Comparison of ENCODE assay signal across 20 cellular contexts in genomic region chr17:27459433-27459832, GRCh38. TPM values are rescaled to one million over a fixed set of nuclear protein-coding genes. Genes with fewer than 3 reads are reported as not detected.
A peak's percentile ranks its signal among the peaks of the same experiment; 100 is the strongest.
DNase-seq lines count a peak whose midpoint lies in the region; ATAC-seq and TF ChIP-seq lines count a peak whose summit lies in the region.
"Had no signal": no experiment of that assay in that cellular context is flagged by ENCODE, and none has a peak within 500 bp of the region (broad histone marks: within the 10 kb centered on the region; RNA-seq: fewer than 3 reads in every experiment).

No MANE protein-coding gene starts in this region.

- H3K4me3 ChIP-seq in body of pancreas, result no peak overlapping the region
- H3K4me3 ChIP-seq in right lobe of liver, result no peak overlapping the region
- H3K4me3 ChIP-seq: right atrium auricular region, uterus had no signal

- H3K4me1 ChIP-seq in body of pancreas (peaks cover 57% of the 10 kb centered on the region), right lobe of liver (peaks cover 0 to 26% (median 8%) of the 10 kb centered on the region in 4 donors)

- H3K9me3 Mint-ChIP-seq in activated naive CD4-positive, alpha-beta T cell treated with anti-CD3 and anti-CD28 coated beads, Interleukin-2, amount 50 U/mL, for 24 hours, result no peaks in the 10 kb centered on the region
- H3K9me3 Mint-ChIP-seq in activated naive CD4-positive, alpha-beta T cell treated with anti-CD3 and anti-CD28 coated beads for 36 hours, result no peaks in the 10 kb centered on the region

- no peaks in the 10 kb centered on the region for H3K9me3 ChIP-seq in body of pancreas
- H3K9me3 ChIP-seq in right lobe of liver, result no peaks in the 10 kb centered on the region
- H3K9me3 ChIP-seq: right atrium auricular region, uterus had no signal

- H3K4me1 Mint-ChIP-seq in activated naive CD4-positive, alpha-beta T cell treated with anti-CD3 and anti-CD28 coated beads, Interleukin-2, amount 50 U/mL, for 24 hours, result peaks cover 31% of the 10 kb centered on the region
- H3K4me1 Mint-ChIP-seq in activated naive CD4-positive, alpha-beta T cell treated with anti-CD3 and anti-CD28 coated beads for 36 hours (ENCODE audit: low read depth), result peaks cover 69% of the 10 kb centered on the region

- WGBS in body of pancreas, 2 donors, result 30 to 39% methylated on average over 6 to 7 of the region's 7 CpGs
- 15% methylated on average over 4 of the region's 7 CpGs for WGBS in right lobe of liver (ENCODE audit: insufficient coverage, low coverage, low lambda C conversion rate, missing lambda C conversion rate)

- H3K27ac ChIP-seq in body of pancreas (peak overlapping the region; percentile 33 to 82 (median 80)), right lobe of liver (peak overlapping the region in 2 of 3 donors; percentile 37 to 46)
- H3K27ac ChIP-seq: C4-2B, right atrium auricular region, uterus had no signal

- no peak overlapping the region for H3K27ac Mint-ChIP-seq in activated naive CD4-positive, alpha-beta T cell treated with anti-CD3 and anti-CD28 coated beads, Interleukin-2, amount 50 U/mL, for 24 hours
- H3K27ac Mint-ChIP-seq in activated naive CD4-positive, alpha-beta T cell treated with anti-CD3 and anti-CD28 coated beads for 36 hours, result no peak overlapping the region
- H3K27ac Mint-ChIP-seq: activated naive CD8-positive, alpha-beta T cell had no signal

- TF ChIP-seq CTCF in body of pancreas (IDR thresholded peaks at IDR 0.05) (no peak), right lobe of liver (IDR thresholded peaks at IDR 0.05) (no peak)

- intact Hi-C loops in activated naive CD4-positive, alpha-beta T cell treated with anti-CD3 and anti-CD28 coated beads for 36 hours (cut with micrococcal nuclease), result no loop called here
- intact Hi-C loops in body of pancreas (cut with DNase I) (no loop called here), right lobe of liver (cut with DNase I) (no loop called here)

- H3K4me3 Mint-ChIP-seq in activated naive CD4-positive, alpha-beta T cell treated with anti-CD3 and anti-CD28 coated beads, Interleukin-2, amount 50 U/mL, for 24 hours, result peak overlapping the region; percentile 64
- H3K4me3 Mint-ChIP-seq in activated naive CD4-positive, alpha-beta T cell treated with anti-CD3 and anti-CD28 coated beads for 36 hours, result no peak overlapping the region

- CTCF ChIA-PET in activated naive CD4-positive, alpha-beta T cell treated with anti-CD3 and anti-CD28 coated beads for 36 hours (lab: Charles Lee), result interaction anchor here (0.8 to 3.4 kb wide), 5 partner anchors 13 to 140 kb away, joined by 3 to 16 read pairs (median 3); no protein-coding TSS in a partner anchor

- no peak for DNase-seq in activated naive CD4-positive, alpha-beta T cell treated with anti-CD3 and anti-CD28 coated beads for 36 hours
- DNase-seq in body of pancreas (peak in 1 of 4 donors; percentile 31), right lobe of liver (no peak), NCI-H82 treated with DMSO at 0.1 percent for 48 hours (lab: John Stamatoyannopoulos, UW; ENCODE audit: unreplicated experiment) (no peak), LoVo (ENCODE audit: low spot score) (no peak), RPMI8226 (no peak)
- DNase-seq: activated CD4-positive, alpha-beta T cell treated with anti-CD3 and anti-CD28 coated beads, Interleukin-2, amount 50 U/mL, for 1 hour; cortex of kidney; DMS153; NCI-H1694; nucleus accumbens; SHP77; stimulated activated CD8-positive, alpha-beta memory T cell treated with anti-CD3 and anti-CD28 coated beads, Interleukin-4, amount 100 ng/mL, for 48 hours; substantia nigra; uterus had no signal

- no peak for TF ChIP-seq POLR2A in body of pancreas (IDR thresholded peaks at IDR 0.05)
- no peak for TF ChIP-seq POLR2A in right lobe of liver (IDR thresholded peaks at IDR 0.05)

- H3K27me3 Mint-ChIP-seq in activated naive CD4-positive, alpha-beta T cell treated with anti-CD3 and anti-CD28 coated beads, Interleukin-2, amount 50 U/mL, for 24 hours, result no peaks in the 10 kb centered on the region
- H3K27me3 Mint-ChIP-seq in activated naive CD4-positive, alpha-beta T cell treated with anti-CD3 and anti-CD28 coated beads for 36 hours (ENCODE audit: low read depth), result no peaks in the 10 kb centered on the region
- H3K27me3 Mint-ChIP-seq: activated naive CD8-positive, alpha-beta T cell had no signal

- H3K27me3 ChIP-seq in body of pancreas, result no peaks in the 10 kb centered on the region
- no peaks in the 10 kb centered on the region for H3K27me3 ChIP-seq in right lobe of liver
- H3K27me3 ChIP-seq: right atrium auricular region, uterus had no signal

- H3K36me3 ChIP-seq in body of pancreas (replicated peaks in 1 of 2; ENCODE audit: insufficient read depth in 1 of 2, low read depth in 2 of 2) (no peaks in the 10 kb centered on the region), right lobe of liver (no peaks in the 10 kb centered on the region)
- H3K36me3 ChIP-seq: right atrium auricular region, uterus had no signal

- peaks cover 2% of the 10 kb centered on the region for H3K36me3 Mint-ChIP-seq in activated naive CD4-positive, alpha-beta T cell treated with anti-CD3 and anti-CD28 coated beads, Interleukin-2, amount 50 U/mL, for 24 hours
- peaks cover 29% of the 10 kb centered on the region for H3K36me3 Mint-ChIP-seq in activated naive CD4-positive, alpha-beta T cell treated with anti-CD3 and anti-CD28 coated beads for 36 hours (ENCODE audit: low read depth)
- H3K36me3 Mint-ChIP-seq: activated naive CD8-positive, alpha-beta T cell had no signal

- no peak for ATAC-seq in body of pancreas
- peak in 2 of 4 donors; percentile 3 for ATAC-seq in right lobe of liver
- ATAC-seq in HG03196 (IDR thresholded peaks at IDR 0.05; ENCODE audit: unreplicated experiment), result no peak

RNA-seq across cellular contexts. Expression of gene KSR1, which starts 3.2 kb away (rescaled TPM):
- total RNA-seq in activated naive CD4-positive, alpha-beta T cell treated with anti-CD3 and anti-CD28 coated beads for 36 hours, result 100 to 1,000 TPM; 179 to 189 TPM
- total RNA-seq in body of pancreas (100 to 1,000 TPM in 1 of 2 donors, 10 to 100 TPM in 1; 99.9 to 142 TPM), right lobe of liver (10 to 100 TPM in 1 of 6 experiments, 1 to 10 TPM in 5; 5.9 to 12.9 (median 8.7) TPM)

Comparison
In these comparisons a context has a peak if more than half of its experiments do, and no peak if none do; other contexts are left out.
1. RNA of gene KSR1, which starts 3.2 kb away (total RNA-seq): 179 to 189 TPM in activated naive CD4-positive, alpha-beta T cell treated with anti-CD3 and anti-CD28 coated beads for 36 hours and 99.9 to 142 TPM in body of pancreas; 5.9 to 12.9 TPM in right lobe of liver; every median in the first group is over 4 times any median in the second.